8 cellular contexts compared by ENCODE assay signal in the genomic region with DNA sequence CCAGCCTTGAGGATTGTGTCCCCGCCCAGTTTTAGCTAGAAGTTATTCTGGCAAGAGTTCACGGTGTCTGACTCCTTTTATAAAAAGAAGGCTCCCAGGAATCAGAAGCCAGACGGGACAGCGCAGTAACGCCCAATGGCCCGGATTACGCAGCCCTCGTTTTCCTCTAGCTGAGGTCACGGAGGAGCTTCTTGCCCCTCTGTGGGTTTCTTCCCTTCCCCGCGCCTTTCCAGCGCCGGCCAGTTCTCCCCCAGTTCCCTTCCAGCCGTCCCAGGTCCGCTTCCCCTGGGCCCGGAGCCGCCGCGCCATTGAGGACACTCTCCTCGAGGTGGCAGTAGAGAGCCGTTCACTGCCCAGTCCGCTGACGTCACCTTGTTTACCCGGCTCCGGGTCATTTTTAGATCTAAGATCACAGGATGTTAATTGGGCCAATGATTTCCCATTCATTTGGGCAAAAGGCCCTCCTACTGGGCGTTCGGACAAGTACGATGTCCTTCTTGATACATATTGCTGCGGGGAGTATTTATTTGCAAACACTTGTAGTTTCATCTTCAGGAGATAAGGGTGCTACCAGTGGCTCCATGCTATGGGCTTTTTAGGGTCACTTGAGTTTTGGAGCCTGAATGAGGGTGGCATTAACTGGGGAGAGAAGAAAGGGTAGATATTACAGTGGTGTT.
DNase-seq lines count a peak whose midpoint lies in the region; ATAC-seq lines count a peak whose summit lies in the region.

No MANE protein-coding gene starts in this region.

- no peaks in the 10 kb centered on the region for H3K27me3 ChIP-seq in layer of hippocampus (ENCODE audit: control insufficient read depth, insufficient read depth, low read length)

- ATAC-seq in GM18861 (IDR thresholded peaks at IDR 0.05; ENCODE audit: unreplicated experiment) (peak; percentile 32), HG03280 (IDR thresholded peaks at IDR 0.05; ENCODE audit: unreplicated experiment) (peak; percentile 71)

- H3K27ac ChIP-seq in cingulate gyrus (ENCODE audit: low read depth, low read length) (peak overlapping the region; percentile 92), layer of hippocampus (ENCODE audit: low read depth, low read length) (peak overlapping the region; percentile 89)

- in situ Hi-C loops in ACHN (cut with HindIII; ENCODE audit: low pct_ligation_motif_present, low pct_unique_long_range_greater_than_20kb, low sequenced_read_pairs) = no loop called here

- peak; percentile 80 for DNase-seq in ACHN
- peak; percentile 71 for DNase-seq in NCI-H460 (ENCODE audit: extremely low read depth, low read depth)
- peak; percentile 77 to 87 for DNase-seq in activated CD4-positive, alpha-beta T cell treated with anti-CD3 and anti-CD28 coated beads for 4 hours
- peak; percentile 73 to 84 for DNase-seq in stimulated activated CD4-positive, alpha-beta T cell treated with anti-CD3 and anti-CD28 coated beads, Interleukin-15, amount 100 ng/mL, for 48 hours (ENCODE audit: low read depth in 2 of 2)

Comparison
In these comparisons a context has a peak if more than half of its experiments do, and no peak if none do; other contexts are left out.
1. Peak in every context shown above with its lines: DNase-seq, ATAC-seq and H3K27ac ChIP-seq.